Comparison of ENCODE assay signal across 8 cellular contexts in the genomic region with DNA sequence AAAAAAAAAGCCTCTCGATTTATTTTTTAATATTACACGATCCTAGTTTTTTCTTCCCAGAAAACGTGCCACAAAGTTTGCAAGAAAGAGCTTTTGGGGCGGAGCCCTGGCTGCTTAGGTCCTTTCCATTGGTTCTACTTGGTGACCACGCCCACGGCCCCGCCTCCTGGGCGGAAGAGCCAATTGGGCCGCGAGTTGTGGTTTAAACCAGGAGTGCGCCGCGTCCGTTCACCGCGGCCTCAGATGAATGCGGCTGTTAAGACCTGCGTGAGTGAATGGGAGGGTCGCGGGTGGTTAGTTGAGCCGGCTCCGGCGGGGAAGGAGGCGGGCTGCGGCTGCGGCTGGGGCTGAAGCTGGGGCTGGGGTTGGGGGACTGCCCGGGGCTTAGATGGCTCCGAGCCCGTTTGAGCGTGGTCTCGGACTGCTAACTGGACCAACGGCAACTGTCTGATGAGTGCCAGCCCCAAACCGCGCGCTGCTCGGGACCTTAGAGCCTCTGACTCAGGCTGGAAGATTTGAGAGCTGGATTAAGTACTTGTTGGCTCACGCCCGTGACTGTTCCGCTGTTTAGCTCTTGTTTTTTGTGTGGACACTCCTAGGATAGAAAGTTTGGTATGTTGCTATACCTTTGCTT. TPM values are rescaled to one million over a fixed set of nuclear protein-coding genes. Genes with fewer than 3 reads are reported as not detected.
DNase-seq lines count a peak whose midpoint lies in the region; ATAC-seq, FAIRE-seq and TF ChIP-seq lines count a peak whose summit lies in the region.

A gene (plus strand): TSS at position 231 of the 634 bp plus-strand sequence. CDS start 458 bp downstream, outside the sequence.

- WGBS in HUES64 = under 1% methylated on average over 39 of the region's 39 CpGs

- no peaks in the 10 kb centered on the region for H4K20me1 ChIP-seq in OCI-LY3 (ENCODE audit: insufficient read depth, low read length)

- ATAC-seq in GM21515 (IDR thresholded peaks at IDR 0.05; ENCODE audit: unreplicated experiment) = peak; percentile 67
- ATAC-seq in mucosa of descending colon = peak; percentile 92

- H3K9me3 ChIP-seq in HUES64 (ENCODE audit: insufficient read depth, low read depth, low read length) (no peaks in the 10 kb centered on the region), OCI-LY3 (ENCODE audit: insufficient read depth, low read length) (no peaks in the 10 kb centered on the region), mucosa of descending colon (no peaks in the 10 kb centered on the region)

- peak within 1 kb of the TSS; percentile 76 for H2AFZ ChIP-seq in OCI-LY3 (ENCODE audit: low read depth, low read length)

- no peak for FAIRE-seq in D721Med (lab: Jason Lieb, UNC)

- H3K36me3 ChIP-seq in HUES64 (ENCODE audit: insufficient read depth, low read length) (peaks cover 45% of the 10 kb centered on the region), OCI-LY3 (replicated peaks; ENCODE audit: low read depth, low read length) (peaks cover 33% of the 10 kb centered on the region), mucosa of descending colon (ENCODE audit: low read depth) (no peaks in the 10 kb centered on the region)

- TF ChIP-seq CTCF in D721Med (IDR thresholded peaks at IDR 0.05; ENCODE audit: insufficient read depth, missing control alignments) (no peak), OCI-LY3 (IDR thresholded peaks at IDR 0.05; ENCODE audit: low read depth, low read length) (no peak), mucosa of descending colon (IDR thresholded peaks at IDR 0.05) (no peak)

- H3K27ac ChIP-seq in HUES64 (ENCODE audit: low read depth, low read length) (peak within 1 kb of the TSS; percentile 24), OCI-LY3 (ENCODE audit: low read length) (peak within 1 kb of the TSS; percentile 42)

- H3K27me3 ChIP-seq in HUES64 (ENCODE audit: insufficient read depth, low read length) (no peaks in the 10 kb centered on the region), OCI-LY3 (ENCODE audit: low read depth, low read length) (no peaks in the 10 kb centered on the region)

- peaks cover 33% of the 10 kb centered on the region for H3K79me2 ChIP-seq in OCI-LY3 (ENCODE audit: low read length)

- H3K4me3 ChIP-seq in HUES64 (ENCODE audit: low read length) (peak within 1 kb of the TSS; percentile 97), OCI-LY3 (ENCODE audit: low read length) (peak within 1 kb of the TSS; percentile 98), mucosa of descending colon (peak within 1 kb of the TSS; percentile 27)

- DNase-seq in D721Med (ENCODE audit: insufficient read length, low spot score) = peak; percentile 41
- DNase-seq in activated CD8-positive, alpha-beta memory T cell treated with anti-CD3 and anti-CD28 coated beads, Interleukin-2, amount 50 U/mL, for 4 hours = peak; percentile 89
- peak; percentile 68 for DNase-seq in epidermal melanocyte (ENCODE audit: insufficient read length, low spot score)
- peak; percentile 97 to 99 (median 97) for DNase-seq in mucosa of descending colon
- DNase-seq in stimulated activated CD8-positive, alpha-beta memory T cell treated with anti-CD3 and anti-CD28 coated beads, Interleukin-4, amount 100 ng/mL, for 1 hour (ENCODE audit: low read depth in 2 of 2, low spot score in 1 of 2) = peak; percentile 77 to 79

- H3K4me1 ChIP-seq in HUES64 (ENCODE audit: insufficient read depth, low read length) = peaks cover 34% of the 10 kb centered on the region
- peaks cover 22% of the 10 kb centered on the region for H3K4me1 ChIP-seq in OCI-LY3 (ENCODE audit: low read length)
- H3K4me1 ChIP-seq in mucosa of descending colon (ENCODE audit: low read depth) = peaks cover 12% of the 10 kb centered on the region

- H3K4me2 ChIP-seq in OCI-LY3 (ENCODE audit: low read length) = peak within 1 kb of the TSS; percentile 93

- H3K9ac ChIP-seq in HUES64 (ENCODE audit: low read depth, low read length) (peak within 1 kb of the TSS; percentile 73), OCI-LY3 (ENCODE audit: low read length) (peak within 1 kb of the TSS; percentile 93)

- intact Hi-C loops in mucosa of descending colon (cut with DNase I, micrococcal nuclease) = no loop called here

RNA-seq across cellular contexts. Expression of the gene that starts here (rescaled TPM):
- 181 TPM for polyA plus RNA-seq in HUES64 (2013, experiment 1 of 2)
- 236 TPM for polyA plus RNA-seq in HUES64 (2013, experiment 2 of 2)
- total RNA-seq in mucosa of descending colon = 10 to 100 TPM in 1 of 3 donors, 1 to 10 TPM in 2; 5.8 to 46.8 (median 9.0) TPM

Comparison
In these comparisons a context has a peak if more than half of its experiments do, and no peak if none do; other contexts are left out.
1. Peak in every context shown above with its lines: DNase-seq, ATAC-seq, H3K4me3 ChIP-seq and H3K27ac ChIP-seq.
2. DNase-seq: peak in every context shown above with its lines; median percentile 97 in mucosa of descending colon; 89 in activated CD8-positive, alpha-beta memory T cell treated with anti-CD3 and anti-CD28 coated beads, Interleukin-2, amount 50 U/mL, for 4 hours; 78 in stimulated activated CD8-positive, alpha-beta memory T cell treated with anti-CD3 and anti-CD28 coated beads, Interleukin-4, amount 100 ng/mL, for 1 hour; 68 in epidermal melanocyte; 41 in D721Med.
3. H3K4me3 ChIP-seq: peak in every context shown above with its lines; median percentile 98 in OCI-LY3; 97 in HUES64; 27 in mucosa of descending colon.